Comparison of ENCODE assay signal across 12 cellular contexts in the genomic region with DNA sequence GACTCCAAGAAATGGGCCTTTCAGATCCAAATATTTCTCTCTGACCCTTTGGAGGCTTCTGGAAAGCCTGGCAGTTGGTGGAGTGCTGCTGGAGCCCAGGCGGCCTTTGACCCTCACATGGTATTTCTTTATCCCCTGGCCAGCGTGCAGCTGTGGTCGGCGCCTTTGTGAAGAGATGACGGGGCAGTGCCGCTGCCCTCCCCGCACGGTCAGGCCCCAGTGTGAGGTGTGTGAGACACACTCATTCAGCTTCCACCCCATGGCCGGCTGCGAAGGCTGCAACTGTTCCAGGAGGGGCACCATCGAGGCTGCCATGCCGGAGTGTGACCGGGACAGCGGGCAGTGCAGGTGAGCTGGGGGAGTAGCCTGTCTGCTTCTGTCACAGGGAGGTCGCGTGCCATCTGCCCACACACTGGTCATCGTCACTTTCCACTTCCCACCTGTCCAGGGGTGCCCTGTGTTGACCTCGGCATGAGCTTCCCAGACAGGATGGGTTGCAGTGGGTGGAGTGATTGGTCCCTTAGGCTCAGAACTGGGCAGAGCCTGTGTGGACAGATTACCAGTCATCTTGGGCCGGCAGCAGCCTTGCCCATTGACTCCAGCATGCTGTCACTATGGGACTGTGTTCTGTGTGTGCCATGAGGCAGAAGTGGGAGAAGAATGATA.
DNase-seq lines count a peak whose midpoint lies in the region; ATAC-seq and TF ChIP-seq lines count a peak whose summit lies in the region.
"Had no signal": no experiment of that assay in that cellular context is flagged by ENCODE, and none has a peak within 500 bp of the region (broad histone marks: within the 10 kb centered on the region; RNA-seq: fewer than 3 reads in every experiment).

No MANE protein-coding gene starts in this region.

- H3K4me3 ChIP-seq in RWPE2 (ENCODE audit: severe bottlenecking) (no peak overlapping the region), mesenchymal stem cell (ENCODE audit: insufficient read depth in 1 of 2, low read depth in 1 of 2, low read length in 2 of 2) (no peak overlapping the region)
- H3K4me3 ChIP-seq: BLaER1 treated with 17β-estradiol and CSF1 and Interleukin-3, amounts not matched to agents 10 nM and 100 nM; HAP-1 had no signal

- H3K23ac ChIP-seq in mesenchymal stem cell (ENCODE audit: low read length in 2 of 2): no peak overlapping the region

- H3K27ac ChIP-seq in RWPE2 (ENCODE audit: poor library complexity, severe bottlenecking): peak overlapping the region; percentile 95
- H3K27ac ChIP-seq in mesenchymal stem cell (ENCODE audit: low read length, poor library complexity, severe bottlenecking): no peak overlapping the region
- H3K27ac ChIP-seq: BLaER1 treated with 17β-estradiol and CSF1 and Interleukin-3, amounts not matched to agents 10 nM and 100 nM had no signal

- peak overlapping the region; percentile 52 for H4K91ac ChIP-seq in mesenchymal stem cell (ENCODE audit: low read length)

- no peak for ATAC-seq in RWPE2 (ENCODE audit: low read depth)
- peak; percentile 87 for ATAC-seq in left lobe of liver
- no peak for ATAC-seq in GM18907 (IDR thresholded peaks at IDR 0.05; ENCODE audit: unreplicated experiment)
- no peak for ATAC-seq in stimulated activated naive CD8-positive, alpha-beta T cell treated with anti-CD3 and anti-CD28 coated beads, Interleukin-15, Interleukin-2, amounts not matched to agents 100 U/mL and 50 U/mL, for 24 hours
- ATAC-seq: CD8-positive, alpha-beta T cell had no signal

- H3K27me3 ChIP-seq in RWPE2 (ENCODE audit: insufficient read depth, poor library complexity, severe bottlenecking) (no peaks in the 10 kb centered on the region), mesenchymal stem cell (ENCODE audit: control insufficient read depth in 1 of 2, insufficient read depth in 1 of 2, low read length in 2 of 2) (no peaks in the 10 kb centered on the region)
- H3K27me3 ChIP-seq: BLaER1 treated with 17β-estradiol and CSF1 and Interleukin-3, amounts not matched to agents 10 nM and 100 nM had no signal

- no peak overlapping the region for H2BK120ac ChIP-seq in mesenchymal stem cell (ENCODE audit: low read depth, low read length)

- no peak overlapping the region for H2AK5ac ChIP-seq in mesenchymal stem cell (ENCODE audit: low read length, severe bottlenecking)

- H3K36me3 ChIP-seq in RWPE2 (ENCODE audit: low read depth) (peaks cover 44% of the 10 kb centered on the region), mesenchymal stem cell (ENCODE audit: control insufficient read depth in 1 of 2, insufficient read depth in 2 of 2, low read depth in 1 of 2, low read length in 2 of 2) (peaks cover 24 to 82% of the 10 kb centered on the region in 2 experiments)
- H3K36me3 ChIP-seq: HAP-1 had no signal

- H2AFZ ChIP-seq in mesenchymal stem cell (ENCODE audit: low read depth, low read length): no peak overlapping the region

- no peak overlapping the region for H3K9ac ChIP-seq in mesenchymal stem cell (ENCODE audit: low read length)
- H3K9ac ChIP-seq: BLaER1 treated with 17β-estradiol and CSF1 and Interleukin-3, amounts not matched to agents 10 nM and 100 nM had no signal

- no peaks in the 10 kb centered on the region for H3K79me1 ChIP-seq in mesenchymal stem cell (replicated peaks; ENCODE audit: low read length, poor library complexity, severe bottlenecking)

- H3K4me1 ChIP-seq in RWPE2 (ENCODE audit: insufficient read depth, poor library complexity, severe bottlenecking) (peaks cover 40% of the 10 kb centered on the region), mesenchymal stem cell (ENCODE audit: control insufficient read depth, insufficient read depth, low read depth, low read length) (peaks cover 7% of the 10 kb centered on the region)
- H3K4me1 ChIP-seq: HAP-1 had no signal

- no peak overlapping the region for H2BK15ac ChIP-seq in mesenchymal stem cell (ENCODE audit: low read depth, poor library complexity, severe bottlenecking)

- H3K14ac ChIP-seq in mesenchymal stem cell (ENCODE audit: low read length in 2 of 2): peak overlapping the region in 1 of 2 experiments; percentile 5

- no peak overlapping the region for H4K8ac ChIP-seq in mesenchymal stem cell (ENCODE audit: low read length)

- H3K4ac ChIP-seq in mesenchymal stem cell (ENCODE audit: low read depth in 1 of 2, low read length in 2 of 2): no peak overlapping the region

- no peak overlapping the region for H2BK5ac ChIP-seq in mesenchymal stem cell (ENCODE audit: low read depth, low read length, poor library complexity, severe bottlenecking)

- H3K9me3 ChIP-seq in RWPE2 (ENCODE audit: severe bottlenecking) (no peaks in the 10 kb centered on the region), mesenchymal stem cell (ENCODE audit: control insufficient read depth, low read length) (no peaks in the 10 kb centered on the region)
- H3K9me3 ChIP-seq: HAP-1 had no signal

- H3K4me2 ChIP-seq in mesenchymal stem cell (ENCODE audit: low read length, poor library complexity, severe bottlenecking): no peak overlapping the region
- H3K4me2 ChIP-seq: BLaER1 treated with 17β-estradiol and CSF1 and Interleukin-3, amounts not matched to agents 10 nM and 100 nM had no signal

- TF ChIP-seq CTCF in RWPE2 (IDR thresholded peaks at IDR 0.05; ENCODE audit: poor library complexity, severe bottlenecking): no peak

- no peak overlapping the region for H2BK12ac ChIP-seq in mesenchymal stem cell (ENCODE audit: low read length in 2 of 2)

- H3K18ac ChIP-seq in mesenchymal stem cell (ENCODE audit: low read depth in 1 of 2, low read length in 2 of 2): no peak overlapping the region

- 94% methylated on average over 16 of the region's 19 CpGs for WGBS in mesenchymal stem cell

- DNase-seq in RWPE2 (ENCODE audit: low spot score) (no peak), left lobe of liver (ENCODE audit: low spot score) (peak; percentile 70), mesenchymal stem cell (no peak), NCI-H69 (lab: John Stamatoyannopoulos, UW) (no peak)
- DNase-seq in stimulated activated naive CD8-positive, alpha-beta T cell treated with anti-CD3 and anti-CD28 coated beads, Interleukin-15, Interleukin-2, amounts not matched to agents 100 U/mL and 50 U/mL, for 24 hours: no peak
- DNase-seq: Calu3; CD8-positive, alpha-beta T cell; DMS79 treated with DMSO at 0.1 percent for 48 hours; GF-D8 had no signal
